Comparison of ENCODE assay signal across 7 cellular contexts in genomic region chr3:159762981-159763465, GRCh38.
DNase-seq lines count a peak whose midpoint lies in the region; ATAC-seq, FAIRE-seq and TF ChIP-seq lines count a peak whose summit lies in the region.

No MANE protein-coding gene starts in this region.

- H3K4me3 ChIP-seq in effector memory CD4-positive, alpha-beta T cell (ENCODE audit: insufficient read depth, low read depth, low read length, poor library complexity, severe bottlenecking), result peak overlapping the region; percentile 32
- H3K4me3 ChIP-seq in lung, result peak overlapping the region; percentile 60

- peak; percentile 35 for ATAC-seq in GM21381 (IDR thresholded peaks at IDR 0.05; ENCODE audit: unreplicated experiment)
- ATAC-seq in lung (ENCODE audit: insufficient read depth, low FRiP score), result peak; percentile 7

- H3K27me3 ChIP-seq in effector memory CD4-positive, alpha-beta T cell (replicated peaks; ENCODE audit: control insufficient read depth, insufficient read depth, low read length, poor library complexity, severe bottlenecking), result peaks cover 12% of the 10 kb centered on the region
- H3K27me3 ChIP-seq in lung (ENCODE audit: control insufficient read depth, insufficient read depth), result no peaks in the 10 kb centered on the region

- peak; percentile 55 for FAIRE-seq in HTR-8/SVneo (lab: Jason Lieb, UNC)

- WGBS in lung, 2 donors, result 2% methylated on average over 33 of the region's 33 CpGs

- no peaks in the 10 kb centered on the region for H3K4me1 ChIP-seq in effector memory CD4-positive, alpha-beta T cell (ENCODE audit: control insufficient read depth, insufficient read depth, low read length, poor library complexity, severe bottlenecking)
- peaks cover 6 to 7% of the 10 kb centered on the region in 2 donors for H3K4me1 ChIP-seq in lung (ENCODE audit: control insufficient read depth in 2 of 2, insufficient read depth in 2 of 2, low read length in 2 of 2)

- no peaks in the 10 kb centered on the region for H3K36me3 ChIP-seq in effector memory CD4-positive, alpha-beta T cell (ENCODE audit: control insufficient read depth, insufficient read depth, low read length)
- H3K36me3 ChIP-seq in lung (ENCODE audit: control insufficient read depth in 2 of 2, insufficient read depth in 2 of 2, low read length in 2 of 2), result no peaks in the 10 kb centered on the region

- no peak for TF ChIP-seq CTCF in lung (IDR thresholded peaks at IDR 0.05; ENCODE audit: control extremely low read depth, extremely low read depth)

- H3K9me3 ChIP-seq in effector memory CD4-positive, alpha-beta T cell (ENCODE audit: control insufficient read depth, low read length), result no peaks in the 10 kb centered on the region
- H3K9me3 ChIP-seq in lung (ENCODE audit: control insufficient read depth in 2 of 2, insufficient read depth in 1 of 2, low read length in 1 of 2), result no peaks in the 10 kb centered on the region

- H3K27ac ChIP-seq in effector memory CD4-positive, alpha-beta T cell (ENCODE audit: insufficient read depth, low read length, poor library complexity, severe bottlenecking), result no peak overlapping the region
- H3K27ac ChIP-seq in lung (ENCODE audit: low read depth in 1 of 2, low read length in 1 of 2), result peak overlapping the region; percentile 96 to 99
- peak overlapping the region; percentile 96 for H3K27ac ChIP-seq in substantia nigra (ENCODE audit: low read depth, low read length, poor library complexity, severe bottlenecking)

- DNase-seq in EL (peak; percentile 93), HTR-8/SVneo (ENCODE audit: insufficient read length, low spot score) (peak; percentile 66), SKM-1 (lab: John Stamatoyannopoulos, UW; ENCODE audit: unreplicated experiment) (peak; percentile 52), lung (ENCODE audit: low spot score) (peak; percentile 64), substantia nigra (lab: John Stamatoyannopoulos, UW) (peak in 18 of 49 donors; percentile 21 to 80 (median 61))
- no peak for DNase-seq in effector memory CD4-positive, alpha-beta T cell

Comparison
In these comparisons a context has a peak if more than half of its experiments do, and no peak if none do; other contexts are left out.
1. DNase-seq: peak in EL (single experiment), HTR-8/SVneo (single experiment), SKM-1 (single experiment) and lung (single experiment); none in effector memory CD4-positive, alpha-beta T cell (0 of 3).